In the genomic region with DNA sequence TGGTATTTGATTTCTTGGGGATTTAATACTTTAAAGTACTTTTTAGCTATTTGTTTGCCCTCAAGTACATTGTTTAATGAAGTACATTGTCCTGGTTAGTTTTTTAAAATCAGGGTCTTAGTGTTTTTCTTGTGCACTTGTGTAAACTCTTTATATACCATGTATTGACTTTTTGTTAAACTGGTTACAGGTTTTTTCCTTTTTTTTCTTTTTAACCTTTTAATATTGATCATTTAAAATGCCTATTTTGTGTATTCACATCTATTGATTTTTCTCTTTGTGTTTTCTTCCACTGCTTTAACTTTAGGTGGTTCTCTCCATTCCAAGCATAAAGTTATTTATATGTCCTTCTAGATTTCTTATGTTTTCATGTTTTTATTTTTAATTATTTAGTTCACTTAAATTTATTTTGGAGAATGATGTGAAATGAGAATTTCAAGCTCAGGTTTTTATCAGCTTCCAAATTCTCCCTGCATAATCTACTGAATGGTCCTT, we compare ENCODE assay signal across 29 cellular contexts.
"Had no signal": no experiment of that assay in that cellular context is flagged by ENCODE, and none has a peak within 500 bp of the region (broad histone marks: within the 10 kb centered on the region; RNA-seq: fewer than 3 reads in every experiment).

No MANE protein-coding gene starts in this region.

- H3K9me3 Mint-ChIP-seq: dendritic cell treated with granulocyte-macrophage colony-stimulating factor and Interleukin-4, amounts not matched to agents 40 ng/mL and 50 ng/mL, for 4 days; endodermal cell had no signal

- H3K27ac ChIP-seq: colonic mucosa, coronary artery, dorsolateral prefrontal cortex, epithelial cell of prostate, esophagus muscularis mucosa, esophagus squamous epithelium, foreskin keratinocyte, gastrocnemius medialis, gastroesophageal sphincter, heart left ventricle, heart right ventricle, hepatocyte had no signal

- H3K4me1 Mint-ChIP-seq: endodermal cell had no signal

- H3K27me3 Mint-ChIP-seq: dendritic cell treated with granulocyte-macrophage colony-stimulating factor and Interleukin-4, amounts not matched to agents 40 ng/mL and 50 ng/mL, for 4 days had no signal

- H3K27ac Mint-ChIP-seq: dendritic cell treated with granulocyte-macrophage colony-stimulating factor and Interleukin-4, amounts not matched to agents 40 ng/mL and 50 ng/mL, for 4 days; effector memory CD8-positive, alpha-beta T cell; endodermal cell had no signal

- H3K27me3 ChIP-seq: colonic mucosa, esophagus squamous epithelium, foreskin keratinocyte, gastrocnemius medialis, gastroesophageal sphincter, heart left ventricle, hepatocyte had no signal

- DNase-seq: colonic mucosa; cortex of kidney; dermis blood vessel endothelial cell; dorsolateral prefrontal cortex; effector CD4-positive, alpha-beta T cell; effector CD8-positive, alpha-beta T cell; effector memory CD4-positive, alpha-beta T cell; effector memory CD8-positive, alpha-beta T cell; endodermal cell; erythroblast; esophagus squamous epithelium; foreskin fibroblast; foreskin keratinocyte; foreskin melanocyte; gastrocnemius medialis; glutamatergic neuron; head of caudate nucleus; heart left ventricle; heart right ventricle had no signal

- H3K4me3 Mint-ChIP-seq: dendritic cell treated with granulocyte-macrophage colony-stimulating factor and Interleukin-4, amounts not matched to agents 40 ng/mL and 50 ng/mL, for 4 days; effector memory CD8-positive, alpha-beta T cell; endodermal cell had no signal

- H3K4me3 ChIP-seq: colonic mucosa, coronary artery, dorsolateral prefrontal cortex, esophagus muscularis mucosa, esophagus squamous epithelium, gastrocnemius medialis, gastroesophageal sphincter, heart left ventricle, heart right ventricle, hepatocyte had no signal

- H3K4me1 ChIP-seq: colonic mucosa, esophagus muscularis mucosa, esophagus squamous epithelium, foreskin keratinocyte, gastrocnemius medialis, gastroesophageal sphincter, heart left ventricle, heart right ventricle had no signal

- FAIRE-seq: colon, endometrium, endothelial cell of umbilical vein had no signal

- H3K9me3 ChIP-seq: colonic mucosa, esophagus muscularis mucosa, esophagus squamous epithelium, gastrocnemius medialis, gastroesophageal sphincter, heart left ventricle, heart right ventricle had no signal

- H3K4me2 ChIP-seq: hepatocyte had no signal

- ATAC-seq: effector memory CD8-positive, alpha-beta T cell; esophagus mucosa; foreskin keratinocyte; gastrocnemius medialis; gastroesophageal sphincter; heart left ventricle; heart right ventricle had no signal

- H2AFZ ChIP-seq: hepatocyte had no signal

- H3K36me3 ChIP-seq: colonic mucosa, esophagus muscularis mucosa, esophagus squamous epithelium, gastrocnemius medialis, gastroesophageal sphincter, heart left ventricle, heart right ventricle had no signal

- H3K79me2 ChIP-seq: hepatocyte had no signal
